8 cellular contexts compared by ENCODE assay signal in the genomic region with DNA sequence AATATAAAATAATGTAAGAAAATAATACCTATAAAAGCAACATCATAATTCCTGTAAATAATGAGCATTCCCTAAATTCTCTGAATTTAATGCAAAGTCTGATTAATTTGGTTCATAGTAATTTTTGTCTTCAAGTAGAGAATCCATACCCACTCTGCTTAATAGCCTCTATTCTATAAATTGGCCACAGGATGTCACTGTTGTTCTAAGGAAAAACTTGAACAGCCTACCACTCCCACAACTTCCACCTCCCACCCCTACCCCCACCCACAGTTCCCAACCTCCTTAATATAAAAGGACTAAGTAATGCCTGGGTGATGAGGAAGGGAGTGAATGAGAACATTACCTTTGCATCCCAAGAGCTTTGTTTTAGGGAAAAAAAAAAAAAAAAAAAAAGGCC. TPM values are rescaled to one million over a fixed set of nuclear protein-coding genes. Genes with fewer than 3 reads are reported as not detected.
DNase-seq lines count a peak whose midpoint lies in the region; ATAC-seq, FAIRE-seq and TF ChIP-seq lines count a peak whose summit lies in the region.

No MANE protein-coding gene starts in this region.

- H3K9me3 ChIP-seq in adipocyte (ENCODE audit: control insufficient read depth, low read length) = no peaks in the 10 kb centered on the region
- H3K9me3 ChIP-seq in kidney (ENCODE audit: control insufficient read depth in 1 of 2, low read length in 2 of 2) = no peaks in the 10 kb centered on the region

- H3K9ac ChIP-seq in adipocyte (ENCODE audit: low read length) (no peak overlapping the region), kidney (ENCODE audit: low read length in 2 of 2) (no peak overlapping the region)

- H3K4me1 ChIP-seq in adipocyte (ENCODE audit: control insufficient read depth, insufficient read depth, low read length) (no peaks in the 10 kb centered on the region), kidney (ENCODE audit: control insufficient read depth in 1 of 2, insufficient read depth in 1 of 2, low read depth in 1 of 2, low read length in 2 of 2) (no peaks in the 10 kb centered on the region)

- FAIRE-seq in kidney (lab: Jason Lieb, UNC) = no peak

- H3K4me3 Mint-ChIP-seq in activated T-cell treated with anti-CD3 and anti-CD28 coated beads, Interleukin-2, amount 50 U/mL, for 72 hours = no peak overlapping the region
- H3K4me3 Mint-ChIP-seq in activated CD4-positive, alpha-beta T cell treated with anti-CD3 and anti-CD28 coated beads, Interleukin-2, amount 10 ng/mL, durations not matched to agents 24 days and 14 days = no peak overlapping the region

- no peak overlapping the region for H3K27ac Mint-ChIP-seq in activated T-cell treated with anti-CD3 and anti-CD28 coated beads, Interleukin-2, amount 50 U/mL, for 72 hours
- H3K27ac Mint-ChIP-seq in activated CD4-positive, alpha-beta T cell treated with anti-CD3 and anti-CD28 coated beads, Interleukin-2, amount 10 ng/mL, durations not matched to agents 24 days and 14 days = no peak overlapping the region

- H3K4me3 ChIP-seq in adipocyte (ENCODE audit: low read length) = no peak overlapping the region
- H3K4me3 ChIP-seq in kidney (ENCODE audit: low read length in 2 of 2) = no peak overlapping the region

- peak; percentile 13 for DNase-seq in NCI-H1092 (lab: John Stamatoyannopoulos, UW)
- peak; percentile 79 for DNase-seq in adipocyte (ENCODE audit: low read depth)
- DNase-seq in kidney = no peak
- DNase-seq in activated T-cell treated with anti-CD3 and anti-CD28 coated beads, Interleukin-2, amount 50 U/mL, for 72 hours = no peak
- no peak for DNase-seq in activated gamma-delta T cell (lab: John Stamatoyannopoulos, UW)
- no peak for DNase-seq in activated CD4-positive, alpha-beta T cell treated with anti-CD3 and anti-CD28 coated beads, Interleukin-2, amount 10 ng/mL, durations not matched to agents 24 days and 14 days
- no peak for DNase-seq in T1000 (lab: John Stamatoyannopoulos, UW)

- intact Hi-C loops in kidney (cut with DNase I) = no loop called here
- intact Hi-C loops in activated CD4-positive, alpha-beta T cell treated with anti-CD3 and anti-CD28 coated beads, Interleukin-2, amount 10 ng/mL, durations not matched to agents 24 days and 14 days (cut with micrococcal nuclease) = loop anchor here (5.0 kb wide), 1 partner anchor 475 kb away; no protein-coding TSS in a partner anchor

- H3K27me3 ChIP-seq in adipocyte (replicated peaks; ENCODE audit: control insufficient read depth, insufficient read depth, low read length) = no peaks in the 10 kb centered on the region

- no peaks in the 10 kb centered on the region for H3K36me3 Mint-ChIP-seq in activated T-cell treated with anti-CD3 and anti-CD28 coated beads, Interleukin-2, amount 50 U/mL, for 72 hours (ENCODE audit: insufficient read depth in 2 of 2)
- no peaks in the 10 kb centered on the region for H3K36me3 Mint-ChIP-seq in activated CD4-positive, alpha-beta T cell treated with anti-CD3 and anti-CD28 coated beads, Interleukin-2, amount 10 ng/mL, durations not matched to agents 24 days and 14 days (ENCODE audit: low read depth)

- TF ChIP-seq CTCF in GM12872 (IDR thresholded peaks at IDR 0.05; ENCODE audit: insufficient read depth, low read depth, low read length) = peak; percentile 40
- TF ChIP-seq CTCF in kidney (IDR thresholded peaks at IDR 0.05; ENCODE audit: borderline replicate concordance, extremely low read depth, insufficient read depth) = peak; percentile 21

- no peaks in the 10 kb centered on the region for H3K9me3 Mint-ChIP-seq in activated T-cell treated with anti-CD3 and anti-CD28 coated beads, Interleukin-2, amount 50 U/mL, for 72 hours
- H3K9me3 Mint-ChIP-seq in activated CD4-positive, alpha-beta T cell treated with anti-CD3 and anti-CD28 coated beads, Interleukin-2, amount 10 ng/mL, durations not matched to agents 24 days and 14 days = no peaks in the 10 kb centered on the region

- H3K27me3 Mint-ChIP-seq in activated T-cell treated with anti-CD3 and anti-CD28 coated beads, Interleukin-2, amount 50 U/mL, for 72 hours (ENCODE audit: low read depth) = peaks cover 9% of the 10 kb centered on the region
- peaks cover 16% of the 10 kb centered on the region for H3K27me3 Mint-ChIP-seq in activated CD4-positive, alpha-beta T cell treated with anti-CD3 and anti-CD28 coated beads, Interleukin-2, amount 10 ng/mL, durations not matched to agents 24 days and 14 days

- H3K27ac ChIP-seq in kidney (ENCODE audit: low read depth in 2 of 2, low read length in 2 of 2) = no peak overlapping the region

- H3K4me1 Mint-ChIP-seq in activated T-cell treated with anti-CD3 and anti-CD28 coated beads, Interleukin-2, amount 50 U/mL, for 72 hours (ENCODE audit: low read depth) = no peaks in the 10 kb centered on the region
- no peaks in the 10 kb centered on the region for H3K4me1 Mint-ChIP-seq in activated CD4-positive, alpha-beta T cell treated with anti-CD3 and anti-CD28 coated beads, Interleukin-2, amount 10 ng/mL, durations not matched to agents 24 days and 14 days

- no peaks in the 10 kb centered on the region for H3K36me3 ChIP-seq in adipocyte (ENCODE audit: control insufficient read depth, insufficient read depth, low read length, severe bottlenecking)
- H3K36me3 ChIP-seq in kidney (ENCODE audit: control insufficient read depth in 1 of 2, insufficient read depth in 2 of 2, low read length in 2 of 2) = no peaks in the 10 kb centered on the region

- no peak for ATAC-seq in activated T-cell treated with anti-CD3 and anti-CD28 coated beads, Interleukin-2, amount 50 U/mL, for 72 hours (replicated peaks in 1 of 2)

RNA-seq across cellular contexts. Expression of gene BBS5, which starts 27.2 kb away (rescaled TPM):
- 13.5 TPM for total RNA-seq in kidney
- 9.1 TPM for polyA plus RNA-seq in kidney (ENCODE audit: insufficient read depth, low read depth, low replicate concordance)
- 1 to 10 TPM; 2.2 to 3.5 TPM for total RNA-seq in activated T-cell treated with anti-CD3 and anti-CD28 coated beads, Interleukin-2, amount 50 U/mL, for 72 hours
- total RNA-seq in activated CD4-positive, alpha-beta T cell treated with anti-CD3 and anti-CD28 coated beads, Interleukin-2, amount 10 ng/mL, durations not matched to agents 24 days and 14 days = 4.3 and 4.7 TPM in 2 replicates

RNA-seq across cellular contexts. Expression of gene KLHL41, which starts 57.4 kb away (rescaled TPM):
- 1.8 TPM for total RNA-seq in kidney
- 0.71 TPM for polyA plus RNA-seq in kidney (ENCODE audit: insufficient read depth, low read depth, low replicate concordance)
- total RNA-seq in activated T-cell treated with anti-CD3 and anti-CD28 coated beads, Interleukin-2, amount 50 U/mL, for 72 hours = under 1 TPM; 0.09 to 0.34 TPM
- 0.07 TPM in 1 of 2 replicates, not detected in the other for total RNA-seq in activated CD4-positive, alpha-beta T cell treated with anti-CD3 and anti-CD28 coated beads, Interleukin-2, amount 10 ng/mL, durations not matched to agents 24 days and 14 days

Comparison
In these comparisons a context has a peak if more than half of its experiments do, and no peak if none do; other contexts are left out.
1. DNase-seq: peak in NCI-H1092 (single experiment) and adipocyte (single experiment); none in kidney (single experiment), activated T-cell treated with anti-CD3 and anti-CD28 coated beads, Interleukin-2, amount 50 U/mL, for 72 hours (0 of 2), activated gamma-delta T cell (single experiment), activated CD4-positive, alpha-beta T cell treated with anti-CD3 and anti-CD28 coated beads, Interleukin-2, amount 10 ng/mL, durations not matched to agents 24 days and 14 days (single experiment) and T1000 (single experiment).